19 cellular contexts compared by ENCODE assay signal in genomic region chr11:16186680-16187079, GRCh38.
"Had no signal": no experiment of that assay in that cellular context is flagged by ENCODE, and none has a peak within 500 bp of the region (broad histone marks: within the 10 kb centered on the region; RNA-seq: fewer than 3 reads in every experiment).

No MANE protein-coding gene starts in this region.

- H3K27me3 Mint-ChIP-seq: memory B cell; stimulated activated naive CD8-positive, alpha-beta T cell treated with anti-CD3 and anti-CD28 coated beads, Interleukin-15, Interleukin-2, amounts not matched to agents 100 ng/mL and 50 ng/mL, for 24 hours; type B pancreatic cell had no signal

- ATAC-seq: activated CD4-positive, CD25-positive, alpha-beta regulatory T cell treated with anti-CD3 and anti-CD28 coated beads, Interleukin-2, amount 50 U/mL, for 24 hours; gastroesophageal sphincter; heart right ventricle; left lung; right cardiac atrium had no signal

- H3K4me3 Mint-ChIP-seq: activated naive CD4-positive, alpha-beta T cell treated with anti-CD3 and anti-CD28 coated beads for 36 hours; endodermal cell; memory B cell; nephron; stimulated activated naive CD8-positive, alpha-beta T cell treated with anti-CD3 and anti-CD28 coated beads, Interleukin-15, Interleukin-2, amounts not matched to agents 100 ng/mL and 50 ng/mL, for 24 hours; type B pancreatic cell had no signal

- H3K9me3 Mint-ChIP-seq: activated naive CD4-positive, alpha-beta T cell treated with anti-CD3 and anti-CD28 coated beads for 36 hours; activated T-helper 2 cell treated with anti-CD3 and anti-CD28 coated beads, Interferon-gamma antibody, Interleukin-2, Interleukin-4, amounts not matched to agents 10 μg/mL and 5 μg/mL and 100 μg/mL, durations not matched to agents 14 hours and 24 hours and 36 hours; endodermal cell; nephron; stimulated activated naive CD8-positive, alpha-beta T cell treated with anti-CD3 and anti-CD28 coated beads, Interleukin-15, Interleukin-2, amounts not matched to agents 100 ng/mL and 50 ng/mL, for 24 hours; type B pancreatic cell had no signal

- H3K4me1 Mint-ChIP-seq: memory B cell had no signal

- H3K36me3 Mint-ChIP-seq: memory B cell, type B pancreatic cell had no signal

- H3K27ac ChIP-seq: cardiac muscle cell, gastroesophageal sphincter, heart right ventricle, left lung, suprapubic skin had no signal

- H3K4me1 ChIP-seq: gastroesophageal sphincter, left lung, suprapubic skin had no signal

- H3K27me3 ChIP-seq: cardiac muscle cell, gastroesophageal sphincter, heart right ventricle, left lung, suprapubic skin had no signal

- H3K4me3 ChIP-seq: cardiac muscle cell, gastroesophageal sphincter, heart right ventricle, left lung, suprapubic skin had no signal

- DNase-seq: activated naive CD4-positive, alpha-beta T cell treated with anti-CD3 and anti-CD28 coated beads for 36 hours; endodermal cell; erythroblast; heart right ventricle; islet precursor cell; left lung; nucleus accumbens; right cardiac atrium; T-helper 1 cell; T1000 had no signal

- H3K27ac Mint-ChIP-seq: activated naive CD4-positive, alpha-beta T cell treated with anti-CD3 and anti-CD28 coated beads for 36 hours; activated T-helper 2 cell treated with anti-CD3 and anti-CD28 coated beads, Interferon-gamma antibody, Interleukin-2, Interleukin-4, amounts not matched to agents 10 μg/mL and 5 μg/mL and 100 μg/mL, durations not matched to agents 14 hours and 24 hours and 36 hours; endodermal cell; memory B cell; nephron; stimulated activated naive CD8-positive, alpha-beta T cell treated with anti-CD3 and anti-CD28 coated beads, Interleukin-15, Interleukin-2, amounts not matched to agents 100 ng/mL and 50 ng/mL, for 24 hours; type B pancreatic cell had no signal

- H3K9me3 ChIP-seq: gastroesophageal sphincter, heart right ventricle, left lung, suprapubic skin had no signal

- H3K36me3 ChIP-seq: cardiac muscle cell, gastroesophageal sphincter, left lung, suprapubic skin had no signal
